In genomic region chr11:64253043-64253442, GRCh38 we compare ENCODE assay signal across 10 cellular contexts. TPM values are rescaled to one million over a fixed set of nuclear protein-coding genes. Genes with fewer than 3 reads are reported as not detected.
A peak's percentile ranks its signal among the peaks of the same experiment; 100 is the strongest.
DNase-seq lines count a peak whose midpoint lies in the region; ATAC-seq and TF ChIP-seq lines count a peak whose summit lies in the region.
"Had no signal": no experiment of that assay in that cellular context is flagged by ENCODE, and none has a peak within 500 bp of the region (broad histone marks: within the 10 kb centered on the region; RNA-seq: fewer than 3 reads in every experiment).

No MANE protein-coding gene starts in this region.

- H3K36me3 ChIP-seq in hepatocyte (replicated peaks; ENCODE audit: insufficient read depth, low read depth) (no peaks in the 10 kb centered on the region), stomach (peaks cover 31 to 40% (median 38%) of the 10 kb centered on the region in 4 donors)

- CTCF ChIA-PET in WTC11 (lab: Charles Lee): interaction anchor here (1.9 to 5.3 kb wide), 4 partner anchors 11 to 253 kb away, joined by 4 to 65 read pairs (median 46); partner anchors contain the start of genes ESRRA, FERMT3 and FKBP2

- ATAC-seq in WTC11 (no peak), HG02884 (IDR thresholded peaks at IDR 0.05; ENCODE audit: unreplicated experiment) (no peak), GM19351 (IDR thresholded peaks at IDR 0.05; ENCODE audit: unreplicated experiment) (no peak)

- peaks cover 19% of the 10 kb centered on the region for H3K4me1 Mint-ChIP-seq in activated T-cell treated with anti-CD3 and anti-CD28 coated beads, Interleukin-2, amount 50 U/mL, for 24 hours (ENCODE audit: low read depth)
- H3K4me1 Mint-ChIP-seq in WTC11: peaks cover 38% of the 10 kb centered on the region

- no peak for TF ChIP-seq POLR2A in stomach (IDR thresholded peaks at IDR 0.05)

- no peaks in the 10 kb centered on the region for H3K27me3 Mint-ChIP-seq in activated T-cell treated with anti-CD3 and anti-CD28 coated beads, Interleukin-2, amount 50 U/mL, for 24 hours
- no peaks in the 10 kb centered on the region for H3K27me3 Mint-ChIP-seq in WTC11 (ENCODE audit: low read depth)

- H4K20me1 ChIP-seq in hepatocyte (ENCODE audit: insufficient read depth, poor library complexity, severe bottlenecking): peaks cover 5% of the 10 kb centered on the region

- WGBS in hepatocyte (ENCODE audit: low lambda C conversion rate, missing lambda C conversion rate): 80% methylated on average over 8 of the region's 8 CpGs
- WGBS in stomach, 5 donors: 55 to 79% (median 64%) methylated on average over 7 to 8 of the region's 8 CpGs

- H3K27me3 ChIP-seq in hepatocyte (no peaks in the 10 kb centered on the region), stomach (no peaks in the 10 kb centered on the region)

- intact Hi-C loops in stomach (cut with DNase I; ENCODE audit: low total_unique reads): no loop called here

- H3K4me3 Mint-ChIP-seq in activated T-cell treated with anti-CD3 and anti-CD28 coated beads, Interleukin-2, amount 50 U/mL, for 24 hours: peak overlapping the region; percentile 16
- H3K4me3 Mint-ChIP-seq in WTC11: peak overlapping the region; percentile 47

- no peak for DNase-seq in activated T-cell treated with anti-CD3 and anti-CD28 coated beads, Interleukin-2, amount 50 U/mL, for 24 hours
- DNase-seq in activated T-cell treated with anti-CD3 and anti-CD28 coated beads, Interleukin-2, amount 50 U/mL, for 48 hours: no peak
- DNase-seq in WTC11 (ENCODE audit: low spot score) (no peak), hepatocyte (ENCODE audit: low spot score) (no peak), stomach (no peak), NCI-H345 (lab: John Stamatoyannopoulos, UW) (no peak)
- DNase-seq: AML-193, NCI-H2227 treated with DMSO at 0.1 percent for 48 hours had no signal

- peak overlapping the region; percentile 99 for H3K4me2 ChIP-seq in hepatocyte

- peaks cover 16% of the 10 kb centered on the region for H3K79me2 ChIP-seq in hepatocyte

- no peak for TF ChIP-seq EP300 in stomach (IDR thresholded peaks at IDR 0.05)

- H3K27ac Mint-ChIP-seq in activated T-cell treated with anti-CD3 and anti-CD28 coated beads, Interleukin-2, amount 50 U/mL, for 24 hours: no peak overlapping the region
- H3K27ac Mint-ChIP-seq in WTC11: peak overlapping the region; percentile 76

- no peak overlapping the region for H2AFZ ChIP-seq in hepatocyte

- no peak overlapping the region for H3K27ac ChIP-seq in hepatocyte
- H3K27ac ChIP-seq in stomach: peak overlapping the region in 3 of 5 donors; percentile 81 to 89 (median 86)

- peaks cover 16% of the 10 kb centered on the region for H3K4me1 ChIP-seq in hepatocyte (ENCODE audit: insufficient read depth)
- H3K4me1 ChIP-seq in stomach: peaks cover 22 to 39% (median 34%) of the 10 kb centered on the region in 4 donors

- peaks cover 18% of the 10 kb centered on the region for H3K36me3 Mint-ChIP-seq in activated T-cell treated with anti-CD3 and anti-CD28 coated beads, Interleukin-2, amount 50 U/mL, for 24 hours (ENCODE audit: low read depth)
- H3K36me3 Mint-ChIP-seq in WTC11: peaks cover 8% of the 10 kb centered on the region

- TF ChIP-seq CTCF in WTC11 (IDR thresholded peaks at IDR 0.05) (no peak), hepatocyte (IDR thresholded peaks at IDR 0.05; ENCODE audit: poor library complexity) (no peak), stomach (IDR thresholded peaks at IDR 0.05) (no peak)

- no peaks in the 10 kb centered on the region for H3K9me2 ChIP-seq in hepatocyte (replicated peaks; ENCODE audit: insufficient read depth)

- no peaks in the 10 kb centered on the region for H3K9me3 ChIP-seq in hepatocyte (ENCODE audit: low read depth)
- no peaks in the 10 kb centered on the region for H3K9me3 ChIP-seq in stomach

- H3K9me3 Mint-ChIP-seq in activated T-cell treated with anti-CD3 and anti-CD28 coated beads, Interleukin-2, amount 50 U/mL, for 24 hours: no peaks in the 10 kb centered on the region
- no peaks in the 10 kb centered on the region for H3K9me3 Mint-ChIP-seq in WTC11

- POLR2A ChIA-PET in WTC11 (lab: Charles Lee): no interaction called here

- H3K4me3 ChIP-seq in hepatocyte (no peak overlapping the region), stomach (peak overlapping the region in 3 of 4 donors; percentile 80 to 86 (median 83))

TF ChIP-seq in WTC11, 78 proteins besides CTCF, POLR2A, EP300 and RAD21:
- TF ChIP-seq ETV6 (CRISPR knock-in tag; IDR thresholded peaks at IDR 0.05) (no peak), ARID4B (CRISPR knock-in tag; IDR thresholded peaks at IDR 0.05; ENCODE audit: borderline replicate concordance) (no peak), JUN (CRISPR knock-in tag; IDR thresholded peaks at IDR 0.05) (no peak), MAX (CRISPR knock-in tag; IDR thresholded peaks at IDR 0.05) (no peak)
TF ChIP-seq in WTC11: peak in this region for 0.

RNA-seq across cellular contexts. Expression of gene PLCB3, which starts 1.7 kb away (rescaled TPM):
- total RNA-seq in WTC11 (2021) (80.0 to 97.4 TPM (median 82.2 TPM) in 3 replicates), hepatocyte (21.1 and 23.5 TPM in 2 replicates), stomach (100 to 1,000 TPM in 1 of 5 donors, 10 to 100 TPM in 4; 14.0 to 154 (median 27.4) TPM)
- polyA plus RNA-seq in hepatocyte (19.0 and 19.5 TPM in 2 replicates), stomach (10 to 100 TPM; 12.2 to 14.3 (median 14.1) TPM)

RNA-seq across cellular contexts. Expression of gene PPP1R14B, which starts 6.3 kb away (rescaled TPM):
- total RNA-seq in WTC11 (2021): 435 to 471 TPM (median 458 TPM) in 3 replicates
- 86.8 and 96.1 TPM in 2 replicates for total RNA-seq in hepatocyte
- polyA plus RNA-seq in hepatocyte: 222 and 229 TPM in 2 replicates
- total RNA-seq in stomach: 100 to 1,000 TPM in 1 of 5 donors, 10 to 100 TPM in 4; 39.3 to 179 (median 65.9) TPM
- 100 to 1,000 TPM in 2 of 3 donors, 10 to 100 TPM in 1; 80.6 to 234 (median 190) TPM for polyA plus RNA-seq in stomach

RNA-seq across cellular contexts. Expression of gene FKBP2, which starts 12.1 kb away (rescaled TPM):
- total RNA-seq in WTC11 (2021): 57.2 to 65.9 TPM (median 61.7 TPM) in 3 replicates
- 57.7 and 73.5 TPM in 2 replicates for total RNA-seq in hepatocyte
- polyA plus RNA-seq in hepatocyte: 349 and 421 TPM in 2 replicates
- total RNA-seq in stomach: 10 to 100 TPM; 15.2 to 66.8 (median 47.7) TPM
- 100 to 1,000 TPM; 140 to 257 (median 251) TPM for polyA plus RNA-seq in stomach

RNA-seq across cellular contexts. Expression of gene VEGFB, which starts 18.7 kb away (rescaled TPM):
- total RNA-seq in WTC11 (2021) (51.7 to 62.2 TPM (median 59.7 TPM) in 3 replicates), hepatocyte (29.1 and 30.5 TPM in 2 replicates), stomach (100 to 1,000 TPM in 1 of 5 donors, 10 to 100 TPM in 3, 1 to 10 TPM in 1; 2.9 to 167 (median 17.4) TPM)
- polyA plus RNA-seq in hepatocyte (116 and 117 TPM in 2 replicates), stomach (100 to 1,000 TPM in 1 of 3 donors, 10 to 100 TPM in 2; 86.4 to 132 (median 97.7) TPM)

RNA-seq across cellular contexts. Expression of gene DNAJC4, which starts 22.7 kb away (rescaled TPM):
- total RNA-seq in WTC11 (2021) (26.0 to 27.2 TPM (median 27.1 TPM) in 3 replicates), hepatocyte (12.8 and 13.4 TPM in 2 replicates), stomach (10 to 100 TPM in 4 of 5 donors, 1 to 10 TPM in 1; 8.3 to 61.8 (median 14.9) TPM)
- polyA plus RNA-seq in hepatocyte (58.4 and 61.7 TPM in 2 replicates), stomach (100 to 1,000 TPM in 2 of 3 donors, 10 to 100 TPM in 1; 69.8 to 115 (median 106) TPM)
